ENCODE assay signal across 8 cellular contexts in genomic region chr6:35327349-35328027, GRCh38. TPM values are rescaled to one million over a fixed set of nuclear protein-coding genes. Genes with fewer than 3 reads are reported as not detected.
DNase-seq lines count a peak whose midpoint lies in the region; ATAC-seq and TF ChIP-seq lines count a peak whose summit lies in the region.

No MANE protein-coding gene starts in this region.

- no peaks in the 10 kb centered on the region for H4K20me1 ChIP-seq in neural cell (ENCODE audit: insufficient read depth)

- ATAC-seq in HG03095 (IDR thresholded peaks at IDR 0.05; ENCODE audit: unreplicated experiment) (peak; percentile 59), thoracic aorta (ENCODE audit: insufficient number of reproducible peaks, low FRiP score, low read depth) (no peak), GM21737 (IDR thresholded peaks at IDR 0.05; ENCODE audit: unreplicated experiment) (no peak)

- TF ChIP-seq POLR2A in erythroblast (IDR thresholded peaks at IDR 0.05; ENCODE audit: low read length): no peak

- no peaks in the 10 kb centered on the region for H3K4me1 ChIP-seq in thoracic aorta (ENCODE audit: control insufficient read depth in 1 of 2, low read depth in 2 of 2)

- H3F3A ChIP-seq in neural cell (ENCODE audit: insufficient read depth, low read length, poor library complexity, severe bottlenecking): no peaks in the 10 kb centered on the region

- TF ChIP-seq CTCF in neural cell (IDR thresholded peaks at IDR 0.05; ENCODE audit: poor library complexity, severe bottlenecking): peak; percentile 43
- peak; percentile 42 for TF ChIP-seq CTCF in thoracic aorta (IDR thresholded peaks at IDR 0.05)

- H3K27ac ChIP-seq in neural cell (ENCODE audit: low read length) (no peak overlapping the region), thoracic aorta (no peak overlapping the region)

- no peak overlapping the region for H3K9ac ChIP-seq in neural cell (ENCODE audit: low read length)

- H3K27me3 ChIP-seq in neural cell (ENCODE audit: insufficient read depth, low read depth, low read length) (no peaks in the 10 kb centered on the region), thoracic aorta (replicated peaks; ENCODE audit: insufficient read depth) (no peaks in the 10 kb centered on the region)

- TF ChIP-seq RAD21 in neural cell (conservative IDR thresholded peaks at IDR 0.05): no peak

- no peak for TF ChIP-seq EP300 in neural cell (conservative IDR thresholded peaks at IDR 0.05; ENCODE audit: poor library complexity, severe bottlenecking)

- H3K9me3 ChIP-seq in neural cell (ENCODE audit: low read length) (no peaks in the 10 kb centered on the region), thoracic aorta (no peaks in the 10 kb centered on the region)

- DNase-seq in DMS53 (lab: John Stamatoyannopoulos, UW): peak; percentile 72
- DNase-seq in NOMO-1 treated with dmso at 0.1 percent for 144 hours (lab: John Stamatoyannopoulos, UW; ENCODE audit: unreplicated experiment): peak; percentile 21
- peak; percentile 54 for DNase-seq in activated CD8-positive, alpha-beta memory T cell treated with anti-CD3 and anti-CD28 coated beads, Interleukin-2, amount 50 U/mL, for 24 hours (ENCODE audit: extremely low read depth)
- DNase-seq in erythroblast (lab: John Stamatoyannopoulos, UW): peak; percentile 46 to 49
- no peak for DNase-seq in thoracic aorta (ENCODE audit: low spot score)

- no peaks in the 10 kb centered on the region for H3K79me2 ChIP-seq in neural cell (replicated peaks; ENCODE audit: insufficient read depth, low read length)

- no peaks in the 10 kb centered on the region for H3K9me2 ChIP-seq in neural cell (ENCODE audit: insufficient read depth, low read length)

- no peak overlapping the region for H3K4me2 ChIP-seq in neural cell (ENCODE audit: low read length)

- no peaks in the 10 kb centered on the region for H3K36me3 ChIP-seq in neural cell (ENCODE audit: insufficient read depth, low read length)
- H3K36me3 ChIP-seq in thoracic aorta: no peaks in the 10 kb centered on the region

- H3K4me3 ChIP-seq in neural cell (ENCODE audit: low read length): no peak overlapping the region
- H3K4me3 ChIP-seq in thoracic aorta: no peak overlapping the region

- no peak overlapping the region for H2AFZ ChIP-seq in neural cell (ENCODE audit: low read depth, low read length)

TF ChIP-seq in neural cell, 6 proteins besides CTCF, POLR2A, EP300 and RAD21:
- no peak for TF ChIP-seq REST (IDR thresholded peaks at IDR 0.05; ENCODE audit: borderline replicate concordance)
- no peak for TF ChIP-seq MXI1 (conservative IDR thresholded peaks at IDR 0.05; ENCODE audit: poor library complexity, severe bottlenecking)
- no peak for TF ChIP-seq TAF1 (IDR thresholded peaks at IDR 0.05; ENCODE audit: low read depth)
- no peak for TF ChIP-seq POLR2AphosphoS5 (IDR thresholded peaks at IDR 0.05)
- TF ChIP-seq EZH2 (IDR thresholded peaks at IDR 0.05; ENCODE audit: borderline replicate concordance, insufficient read depth, low read length, poor library complexity, severe bottlenecking): no peak
- no peak for TF ChIP-seq SMC3 (conservative IDR thresholded peaks at IDR 0.05; ENCODE audit: poor library complexity)
TF ChIP-seq in neural cell: peak in this region for 0.

RNA-seq across cellular contexts. Expression of gene PPARD, which starts 14.9 kb away (rescaled TPM):
- polyA plus RNA-seq in neural cell: 1.3 and 1.7 TPM in 2 replicates
- polyA minus RNA-seq in neural cell: 2.4 TPM in 2 replicates
- total RNA-seq in thoracic aorta: 10 to 100 TPM; 15.8 to 38.4 TPM

RNA-seq across cellular contexts. Expression of gene DEF6, which starts 29.9 kb away (rescaled TPM):
- polyA plus RNA-seq in neural cell: 0.48 and 1.3 TPM in 2 replicates
- 0.35 and 0.49 TPM in 2 replicates for polyA minus RNA-seq in neural cell
- 1 to 10 TPM; 7.6 to 9.1 TPM for total RNA-seq in thoracic aorta
